1 cellular context compared by ENCODE assay signal in the genomic region with DNA sequence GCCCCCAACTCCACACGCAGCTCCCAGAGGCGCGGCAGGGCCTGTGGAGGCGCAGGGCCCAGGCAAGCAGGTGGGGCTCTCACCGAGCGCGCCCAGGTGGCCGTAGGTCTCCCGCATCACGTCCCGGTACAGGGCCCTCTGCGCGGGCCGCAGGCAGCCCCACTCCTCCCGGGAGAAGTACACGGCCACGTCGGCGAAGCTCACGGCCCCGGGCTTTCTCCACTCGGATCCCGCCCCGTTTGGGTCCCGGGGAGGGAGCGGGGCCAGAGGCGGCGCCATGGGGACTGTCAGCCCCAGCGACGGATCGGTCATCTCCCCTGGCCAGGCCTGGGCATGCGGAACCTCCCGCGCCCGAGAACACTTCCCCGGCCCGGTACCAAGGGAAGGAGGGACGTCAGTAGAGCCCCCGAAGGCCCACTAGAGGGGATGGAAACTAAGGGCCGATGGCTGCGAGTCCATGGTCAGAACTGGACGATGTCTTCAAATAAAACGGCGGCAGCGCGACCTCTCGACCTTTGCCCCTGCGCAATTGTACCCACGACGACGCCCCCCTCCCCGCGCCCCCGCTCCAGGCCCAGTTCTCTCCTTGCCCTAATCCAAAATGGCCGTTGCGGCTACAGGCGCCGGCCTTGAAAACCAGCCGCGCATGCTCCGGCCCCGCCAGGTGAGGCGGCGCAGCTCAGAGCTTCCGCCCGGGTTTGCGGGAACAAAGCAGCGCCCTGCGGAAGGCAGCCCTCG.
TF ChIP-seq lines count a peak whose summit lies in the region.

Gene ZNF747, minus strand, starts transcription at position 491 of the 738 bp plus-strand sequence. Its CDS starts 179 bp downstream, at position 312.

TF ChIP-seq in HepG2, 621 proteins besides CTCF, POLR2A, EP300 and RAD21 (continued from another document and continues in another):
- TF ChIP-seq ZBTB49 (CRISPR knock-in tag; IDR thresholded peaks at IDR 0.05; ENCODE audit: borderline replicate concordance) (peak; percentile 61; the same call in 1 of the 2 replicates), ATF1 (CRISPR knock-in tag; IDR thresholded peaks at IDR 0.05) (no peak; the same call in 1 of the 2 replicates), ATAD3A (CRISPR knock-in tag; IDR thresholded peaks at IDR 0.05) (no peak), ZNF704 (CRISPR knock-in tag; IDR thresholded peaks at IDR 0.05; ENCODE audit: borderline replicate concordance) (0 out of 2 replicates have a peak, but pooled peaks have one; percentile 23), MIXL1 (CRISPR knock-in tag; IDR thresholded peaks at IDR 0.05) (peak; percentile 77), ZSCAN20 (CRISPR knock-in tag; IDR thresholded peaks at IDR 0.05; ENCODE audit: borderline replicate concordance) (no peak; the same call in none of the 2 replicates), ZNF616 (CRISPR knock-in tag; IDR thresholded peaks at IDR 0.05; ENCODE audit: low read depth) (0 out of 2 replicates have a peak, but pooled peaks have one; percentile 75), ARNT2 (CRISPR knock-in tag; IDR thresholded peaks at IDR 0.05; ENCODE audit: low read depth) (no peak), RFX1 (IDR thresholded peaks at IDR 0.05) (no peak), ZNF605 (CRISPR knock-in tag; IDR thresholded peaks at IDR 0.05) (peak; percentile 90), RERE (CRISPR knock-in tag; IDR thresholded peaks at IDR 0.05; ENCODE audit: low read depth) (no peak; the same call in 1 of the 2 replicates), ZNF367 (CRISPR knock-in tag; IDR thresholded peaks at IDR 0.05; ENCODE audit: borderline replicate concordance) (no peak), NR2F6 (IDR thresholded peaks at IDR 0.05) (peak; percentile 97), NR2F6 (CRISPR knock-in tag; IDR thresholded peaks at IDR 0.05) (peak; percentile 99), ZNF569 (CRISPR knock-in tag; IDR thresholded peaks at IDR 0.05; ENCODE audit: borderline replicate concordance) (0 out of 2 replicates have a peak, but pooled peaks have one; percentile 30), RFX3 (CRISPR knock-in tag; IDR thresholded peaks at IDR 0.05) (no peak), PAF1 (CRISPR knock-in tag; IDR thresholded peaks at IDR 0.05) (0 out of 2 replicates have a peak, but pooled peaks have one; percentile 50), ZNF607 (CRISPR knock-in tag; IDR thresholded peaks at IDR 0.05; ENCODE audit: borderline replicate concordance) (peak; percentile 73), ZNF563 (CRISPR knock-in tag; IDR thresholded peaks at IDR 0.05) (peak; percentile 72; the same call in 1 of the 2 replicates), SRSF9 (IDR thresholded peaks at IDR 0.05; ENCODE audit: borderline replicate concordance, insufficient read depth, low read depth, low read length, poor library complexity, severe bottlenecking) (no peak), ZNF431 (CRISPR knock-in tag; IDR thresholded peaks at IDR 0.05; ENCODE audit: borderline replicate concordance, low read depth) (peak; percentile 29; the same call in 1 of the 2 replicates), FOXP1 (IDR thresholded peaks at IDR 0.05) (no peak), FOXP1 (CRISPR knock-in tag; IDR thresholded peaks at IDR 0.05) (no peak; the same call in 1 of the 2 replicates), PRDM4 (CRISPR knock-in tag; IDR thresholded peaks at IDR 0.05; ENCODE audit: borderline replicate concordance) (0 out of 2 replicates have a peak, but pooled peaks have one; percentile 15), MBNL3 (CRISPR knock-in tag; conservative IDR thresholded peaks at IDR 0.05) (no peak), AHDC1 (CRISPR knock-in tag; IDR thresholded peaks at IDR 0.05; ENCODE audit: borderline replicate concordance) (no peak; the same call in 1 of the 2 replicates), IRF2 (CRISPR knock-in tag; IDR thresholded peaks at IDR 0.05) (peak; percentile 57), ZNF337 (CRISPR knock-in tag; IDR thresholded peaks at IDR 0.05; ENCODE audit: borderline replicate concordance, low read depth) (no peak), ZNF354B (CRISPR knock-in tag; IDR thresholded peaks at IDR 0.05) (peak; percentile 86; the same call in 1 of the 2 replicates), ZNF543 (CRISPR knock-in tag; IDR thresholded peaks at IDR 0.05) (no peak; the same call in none of the 2 replicates), SETDB1 (CRISPR knock-in tag; IDR thresholded peaks at IDR 0.05; ENCODE audit: borderline replicate concordance) (no peak; the same call in 1 of the 2 replicates), ZNF75D (CRISPR knock-in tag; IDR thresholded peaks at IDR 0.05; ENCODE audit: borderline replicate concordance) (no peak)
- TF ChIP-seq, protein P1, sequence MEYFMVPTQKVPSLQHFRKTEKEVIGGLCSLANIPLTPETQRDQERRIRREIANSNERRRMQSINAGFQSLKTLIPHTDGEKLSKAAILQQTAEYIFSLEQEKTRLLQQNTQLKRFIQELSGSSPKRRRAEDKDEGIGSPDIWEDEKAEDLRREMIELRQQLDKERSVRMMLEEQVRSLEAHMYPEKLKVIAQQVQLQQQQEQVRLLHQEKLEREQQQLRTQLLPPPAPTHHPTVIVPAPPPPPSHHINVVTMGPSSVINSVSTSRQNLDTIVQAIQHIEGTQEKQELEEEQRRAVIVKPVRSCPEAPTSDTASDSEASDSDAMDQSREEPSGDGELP (IDR thresholded peaks at IDR 0.05; ENCODE audit: borderline replicate concordance, low read depth): peak; percentile 79; the same call in 1 of the 2 replicates
- TF ChIP-seq, protein P2, sequence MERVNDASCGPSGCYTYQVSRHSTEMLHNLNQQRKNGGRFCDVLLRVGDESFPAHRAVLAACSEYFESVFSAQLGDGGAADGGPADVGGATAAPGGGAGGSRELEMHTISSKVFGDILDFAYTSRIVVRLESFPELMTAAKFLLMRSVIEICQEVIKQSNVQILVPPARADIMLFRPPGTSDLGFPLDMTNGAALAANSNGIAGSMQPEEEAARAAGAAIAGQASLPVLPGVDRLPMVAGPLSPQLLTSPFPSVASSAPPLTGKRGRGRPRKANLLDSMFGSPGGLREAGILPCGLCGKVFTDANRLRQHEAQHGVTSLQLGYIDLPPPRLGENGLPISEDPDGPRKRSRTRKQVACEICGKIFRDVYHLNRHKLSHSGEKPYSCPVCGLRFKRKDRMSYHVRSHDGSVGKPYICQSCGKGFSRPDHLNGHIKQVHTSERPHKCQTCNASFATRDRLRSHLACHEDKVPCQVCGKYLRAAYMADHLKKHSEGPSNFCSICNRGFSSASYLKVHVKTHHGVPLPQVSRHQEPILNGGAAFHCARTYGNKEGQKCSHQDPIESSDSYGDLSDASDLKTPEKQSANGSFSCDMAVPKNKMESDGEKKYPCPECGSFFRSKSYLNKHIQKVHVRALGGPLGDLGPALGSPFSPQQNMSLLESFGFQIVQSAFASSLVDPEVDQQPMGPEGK (CRISPR knock-in tag; IDR thresholded peaks at IDR 0.05): peak; percentile 97
